ENCODE assay signal across 31 cellular contexts in the genomic region with DNA sequence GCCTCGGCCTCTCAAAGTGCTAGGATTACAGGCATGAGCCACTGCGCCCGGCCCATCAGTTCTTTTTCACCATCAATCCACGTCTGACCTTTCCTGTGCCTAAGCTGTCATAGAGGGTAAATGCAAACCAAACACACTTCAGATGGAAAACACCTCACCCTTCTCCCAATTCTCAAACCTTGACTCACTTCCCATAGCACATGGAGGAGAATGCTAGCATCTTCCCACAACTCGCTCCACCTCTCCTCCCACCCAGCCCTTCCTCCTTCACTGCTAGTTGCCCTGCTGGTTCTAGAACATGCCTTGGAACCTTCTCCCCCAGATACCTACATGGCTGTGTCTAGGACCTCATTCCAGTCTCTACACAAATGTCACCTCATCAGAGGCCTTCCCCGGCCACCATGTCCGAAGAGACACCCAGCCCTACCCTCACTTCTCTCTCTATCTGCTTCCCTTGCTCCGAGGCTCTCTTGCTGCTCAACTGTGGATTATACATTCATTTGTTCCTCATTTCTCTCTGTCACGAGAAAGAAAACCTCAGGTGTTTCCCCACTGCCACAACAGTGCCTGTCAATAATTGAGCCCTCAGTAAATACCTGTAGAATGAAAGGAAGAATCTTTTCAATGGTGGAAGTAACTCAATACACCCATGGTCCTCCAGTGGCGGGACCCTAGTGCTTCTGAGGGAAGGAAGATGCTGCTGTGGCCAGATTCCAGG. TPM values are rescaled to one million over a fixed set of nuclear protein-coding genes. Genes with fewer than 3 reads are reported as not detected.
A peak's percentile ranks its signal among the peaks of the same experiment; 100 is the strongest.
DNase-seq lines count a peak whose midpoint lies in the region; ATAC-seq, FAIRE-seq and TF ChIP-seq lines count a peak whose summit lies in the region.
"Had no signal": no experiment of that assay in that cellular context is flagged by ENCODE, and none has a peak within 500 bp of the region (broad histone marks: within the 10 kb centered on the region; RNA-seq: fewer than 3 reads in every experiment).

No MANE protein-coding gene starts in this region.

- no peak for TF ChIP-seq CTCF in foreskin fibroblast (IDR thresholded peaks at IDR 0.05; ENCODE audit: low read depth, low read length)
- no peak for TF ChIP-seq CTCF in A673 (conservative IDR thresholded peaks at IDR 0.05; ENCODE audit: low read depth, low read length)

- H3K4me1 Mint-ChIP-seq in stimulated activated naive CD8-positive, alpha-beta T cell treated with anti-CD3 and anti-CD28 coated beads, Interleukin-15, amount 100 ng/mL, for 72 hours, result peaks cover 8% of the 10 kb centered on the region

- no peak overlapping the region for H3K27ac Mint-ChIP-seq in stimulated activated naive CD8-positive, alpha-beta T cell treated with anti-CD3 and anti-CD28 coated beads, Interleukin-15, amount 100 ng/mL, for 72 hours
- H3K27ac Mint-ChIP-seq: activated naive CD8-positive, alpha-beta T cell treated with anti-CD3 and anti-CD28 coated beads, Interleukin-2, amount 50 U/mL, for 24 hours; T-helper 1 cell treated with Interleukin-12 subunit alpha and Interleukin-12 subunit beta and Interleukin-4 antibody, amounts not matched to agents 30 μg/mL and 1 μg/mL, for 36 hours had no signal

- peaks cover 37% of the 10 kb centered on the region for H3K27me3 Mint-ChIP-seq in stimulated activated naive CD8-positive, alpha-beta T cell treated with anti-CD3 and anti-CD28 coated beads, Interleukin-15, amount 100 ng/mL, for 72 hours

- POLR2A ChIA-PET in A673 (lab: Charles Lee; ENCODE audit: low non-redundant PET), result no interaction called here

- H3K27me3 ChIP-seq in A673 (replicated peaks; ENCODE audit: insufficient read depth, low read depth, low read length, poor library complexity), result peaks cover 4% of the 10 kb centered on the region
- H3K27me3 ChIP-seq: brain microvascular endothelial cell, right atrium auricular region, uterus had no signal

- peaks cover 12 to 15% of the 10 kb centered on the region in 2 donors for H3K9me3 Mint-ChIP-seq in stimulated activated naive CD8-positive, alpha-beta T cell treated with anti-CD3 and anti-CD28 coated beads, Interleukin-15, amount 100 ng/mL, for 72 hours

- H3K4me1 ChIP-seq in A673 (ENCODE audit: insufficient read depth, low read length, poor library complexity, severe bottlenecking), result no peaks in the 10 kb centered on the region
- H3K4me1 ChIP-seq: right atrium auricular region, uterus had no signal

- FAIRE-seq in frontal cortex (lab: Jason Lieb, UNC), result no peak
- FAIRE-seq: A204.1, endometrium, islet of Langerhans had no signal

- DNase-seq in stimulated activated naive CD8-positive, alpha-beta T cell treated with anti-CD3 and anti-CD28 coated beads, Interleukin-15, Interleukin-2, amounts not matched to agents 100 U/mL and 50 U/mL, for 24 hours, result no peak
- no peak for DNase-seq in stimulated activated naive CD8-positive, alpha-beta T cell treated with anti-CD3 and anti-CD28 coated beads, Interleukin-15, amount 100 ng/mL, for 72 hours
- DNase-seq in RPMI8226, result peak; percentile 42
- DNase-seq in foreskin fibroblast, result peak; percentile 17 to 40
- no peak for DNase-seq in A673 (ENCODE audit: low spot score)
- no peak for DNase-seq in frontal cortex (ENCODE audit: low spot score in 2 of 2)
- DNase-seq in NCI-H748 treated with DMSO at 0.1 percent for 48 hours (lab: John Stamatoyannopoulos, UW), result no peak
- DNase-seq: activated effector memory CD4-positive, alpha-beta T cell treated with anti-CD3 and anti-CD28 coated beads, Interleukin-2, amount 50 U/mL, for 16 hours; activated naive CD8-positive, alpha-beta T cell treated with anti-CD3 and anti-CD28 coated beads, Interleukin-2, amount 50 U/mL, for 24 hours; brain microvascular endothelial cell; C1 segment of cervical spinal cord; cortex of kidney; DMS79 treated with DMSO at 0.1 percent for 48 hours; hippocampal formation; NCI-H1436; NCI-H526; stimulated activated CD4-positive, alpha-beta T cell treated with anti-CD3 and anti-CD28 coated beads, Interleukin-12 subunit alpha, Interleukin-12 subunit beta, amount 100 ng/mL, for 4 hours; substantia nigra; uterus; WERI-Rb-1 had no signal

- no peaks in the 10 kb centered on the region for H3K36me3 ChIP-seq in A673 (ENCODE audit: insufficient read depth, low read length, poor library complexity, severe bottlenecking)
- H3K36me3 ChIP-seq: brain microvascular endothelial cell, right atrium auricular region, SJSA1, uterus, WERI-Rb-1 had no signal

- BruUV-seq in A673 (replicated peaks; lab: Mats Ljungman, UMichigan), result no TSS peak

- CTCF ChIA-PET in A673 (lab: Charles Lee), result no interaction called here

- H3K4me3 ChIP-seq in foreskin fibroblast (ENCODE audit: low read depth in 1 of 2, low read length in 2 of 2), result no peak overlapping the region
- H3K4me3 ChIP-seq in A673 (ENCODE audit: low read depth, low read length, poor library complexity, severe bottlenecking), result no peak overlapping the region
- H3K4me3 ChIP-seq: lung, right atrium auricular region, SJSA1, uterus had no signal

- intact Hi-C loops in A673 (cut with micrococcal nuclease; ENCODE audit: unreplicated experiment), result no loop called here

- ATAC-seq in stimulated activated naive CD8-positive, alpha-beta T cell treated with anti-CD3 and anti-CD28 coated beads, Interleukin-15, Interleukin-2, amounts not matched to agents 100 U/mL and 50 U/mL, for 24 hours, result peak; percentile 23
- no peak for ATAC-seq in stimulated activated naive CD8-positive, alpha-beta T cell treated with anti-CD3 and anti-CD28 coated beads, Interleukin-15, amount 100 ng/mL, for 72 hours
- no peak for ATAC-seq in GM21528 (IDR thresholded peaks at IDR 0.05; ENCODE audit: low FRiP score, unreplicated experiment)
- ATAC-seq: activated naive CD8-positive, alpha-beta T cell treated with anti-CD3 and anti-CD28 coated beads, Interleukin-2, amount 50 U/mL, for 24 hours had no signal

- H3K27ac ChIP-seq in A673 (ENCODE audit: low read depth, low read length, poor library complexity, severe bottlenecking), result no peak overlapping the region
- H3K27ac ChIP-seq: brain microvascular endothelial cell, right atrium auricular region, SJSA1, uterus, WERI-Rb-1 had no signal

- no peaks in the 10 kb centered on the region for H3K9me3 ChIP-seq in A673 (ENCODE audit: low read depth, low read length, poor library complexity, severe bottlenecking)
- H3K9me3 ChIP-seq: SJSA1, uterus had no signal

- H3K4me3 Mint-ChIP-seq in stimulated activated naive CD8-positive, alpha-beta T cell treated with anti-CD3 and anti-CD28 coated beads, Interleukin-15, amount 100 ng/mL, for 72 hours, result no peak overlapping the region
- H3K4me3 Mint-ChIP-seq: activated naive CD8-positive, alpha-beta T cell treated with anti-CD3 and anti-CD28 coated beads, Interleukin-2, amount 50 U/mL, for 24 hours; T-helper 1 cell treated with Interleukin-12 subunit alpha and Interleukin-12 subunit beta and Interleukin-4 antibody, amounts not matched to agents 30 μg/mL and 1 μg/mL, for 36 hours had no signal

RNA-seq across cellular contexts. Expression of a gene that starts 21.3 kb away (rescaled TPM):
- total RNA-seq in A673 (2021) (not detected in 2 replicates), frontal cortex (2.0 TPM)
- total RNA-seq: MCF 10A, myocyte, SJSA1 had no signal

RNA-seq across cellular contexts. Expression of a gene that starts 22.7 kb away (rescaled TPM):
- total RNA-seq in A673 (2021) (not detected in 2 replicates), frontal cortex (not detected)
- total RNA-seq: MCF 10A, osteoblast, right atrium auricular region, SJSA1 had no signal

Comparison
In these comparisons a context has a peak if more than half of its experiments do, and no peak if none do; other contexts are left out.
1. DNase-seq: peak in RPMI8226 (single experiment) and foreskin fibroblast (2 of 2); none in stimulated activated naive CD8-positive, alpha-beta T cell treated with anti-CD3 and anti-CD28 coated beads, Interleukin-15, Interleukin-2, amounts not matched to agents 100 U/mL and 50 U/mL, for 24 hours (single experiment), stimulated activated naive CD8-positive, alpha-beta T cell treated with anti-CD3 and anti-CD28 coated beads, Interleukin-15, amount 100 ng/mL, for 72 hours (0 of 2), A673 (single experiment), frontal cortex (0 of 2) and NCI-H748 treated with DMSO at 0.1 percent for 48 hours (single experiment).